8 cellular contexts compared by ENCODE assay signal in genomic region chr2:86562891-86563649, GRCh38. TPM values are rescaled to one million over a fixed set of nuclear protein-coding genes. Genes with fewer than 3 reads are reported as not detected.
DNase-seq lines count a peak whose midpoint lies in the region; ATAC-seq lines count a peak whose summit lies in the region.

Gene CHMP3 (minus strand): TSS chr2:86563443. CDS start chr2:86563348, 95 bp downstream.

- peaks cover 5 to 32% (median 16%) of the 10 kb centered on the region in 11 experiments; a peak in 17 of 22 replicates for H3K9me3 ChIP-seq in BLaER1 treated with 17β-estradiol and CSF1 and Interleukin-3, amounts not matched to agents 10 nM and 100 nM (replicated peaks in 1 of 11)

- H4K20me1 ChIP-seq in BLaER1 treated with 17β-estradiol and CSF1 and Interleukin-3, amounts not matched to agents 10 nM and 100 nM, result peaks cover 0 to 20% (median 10%) of the 10 kb centered on the region in 11 experiments; a peak in 9 of 22 replicates

- peak; percentile 93 for DNase-seq in NCI-H748 (lab: John Stamatoyannopoulos, UW; ENCODE audit: unreplicated experiment)
- peak; percentile 95 for DNase-seq in activated CD4-positive, alpha-beta T cell treated with anti-CD3 and anti-CD28 coated beads, Interleukin-2, amount 50 U/mL, for 1 hour
- peak; percentile 97 for DNase-seq in dedifferentiated amniotic fluid mesenchymal stem cell (ENCODE audit: extremely low spot score)
- DNase-seq in left lobe of liver (ENCODE audit: low spot score), result peak; percentile 97
- DNase-seq in stimulated activated CD4-positive, alpha-beta T cell treated with anti-CD3 and anti-CD28 coated beads, Interleukin-2, amount 100 ng/mL, for 4 hours (ENCODE audit: low read depth), result peak; percentile 97

- peak within 1 kb of the TSS; percentile 95 to 100 (median 98) for H3K9ac ChIP-seq in BLaER1 treated with 17β-estradiol and CSF1 and Interleukin-3, amounts not matched to agents 10 nM and 100 nM

- peak; percentile 84 for ATAC-seq in GM19351 (IDR thresholded peaks at IDR 0.05; ENCODE audit: unreplicated experiment)
- ATAC-seq in HG03521 (IDR thresholded peaks at IDR 0.05; ENCODE audit: unreplicated experiment), result peak; percentile 89
- peak; percentile 94 for ATAC-seq in left lobe of liver

- no peaks in the 10 kb centered on the region for H3K27me3 ChIP-seq in BLaER1 treated with 17β-estradiol and CSF1 and Interleukin-3, amounts not matched to agents 10 nM and 100 nM

- H3K36me3 ChIP-seq in BLaER1 treated with 17β-estradiol and CSF1 and Interleukin-3, amounts not matched to agents 10 nM and 100 nM, result peaks cover 0 to 32% (median 24%) of the 10 kb centered on the region in 11 experiments; a peak in 17 of 22 replicates

- H3K4me1 ChIP-seq in BLaER1 treated with 17β-estradiol and CSF1 and Interleukin-3, amounts not matched to agents 10 nM and 100 nM, result peaks cover 10 to 42% (median 20%) of the 10 kb centered on the region in 10 experiments; a peak in 19 of 20 replicates

- H3K27ac ChIP-seq in BLaER1 treated with 17β-estradiol and CSF1 and Interleukin-3, amounts not matched to agents 10 nM and 100 nM, result peak within 1 kb of the TSS; percentile 95 to 100 (median 99)

- peak within 1 kb of the TSS; percentile 70 to 90 (median 76) for H3K4me3 ChIP-seq in BLaER1 treated with 17β-estradiol and CSF1 and Interleukin-3, amounts not matched to agents 10 nM and 100 nM

- H3K4me2 ChIP-seq in BLaER1 treated with 17β-estradiol and CSF1 and Interleukin-3, amounts not matched to agents 10 nM and 100 nM, result peak within 1 kb of the TSS; percentile 77 to 99 (median 91)

RNA-seq across cellular contexts. Expression of gene CHMP3, which starts in this region (rescaled TPM):
- 22.0 TPM for total RNA-seq in left lobe of liver

Comparison
In these comparisons a context has a peak if more than half of its experiments do, and no peak if none do; other contexts are left out.
1. Peak in every context shown above with its lines: DNase-seq, ATAC-seq, H3K4me3 ChIP-seq and H3K27ac ChIP-seq.